In genomic region chr2:110034935-110035334, GRCh38 we compare ENCODE assay signal across 8 cellular contexts.
DNase-seq lines count a peak whose midpoint lies in the region; ATAC-seq, FAIRE-seq and TF ChIP-seq lines count a peak whose summit lies in the region.
"Not testable (repeated sequence)": the region's sequence is repeated elsewhere in the genome, so short reads cannot be mapped to it uniquely, and the experiment has no call there.

No MANE protein-coding gene starts in this region.

- not testable (repeated sequence) for H3K56ac ChIP-seq in H9 (ENCODE audit: insufficient read length, low read depth, low read length)

- not testable (repeated sequence) for H2BK120ac ChIP-seq in H9 (ENCODE audit: low read depth, low read length, poor library complexity, severe bottlenecking)

- ATAC-seq in activated B cell treated with CpG ODN at 0.5 μM for 24 hours (ENCODE audit: low read depth); Right ventricle myocardium inferior; mucosa of descending colon: not testable (repeated sequence)
- ATAC-seq in pancreas: peak; percentile 6 to 66 (median 35)

- H3K14ac ChIP-seq in H9 (ENCODE audit: insufficient read depth, low read length): not testable (repeated sequence)

- H2BK12ac ChIP-seq in H9 (ENCODE audit: insufficient read length, low read depth, low read length): not testable (repeated sequence)

- not testable (repeated sequence) for H4K91ac ChIP-seq in H9 (ENCODE audit: insufficient read length, low read depth, low read length)

- peak; percentile 0 for DNase-seq in AG08395 (ENCODE audit: low spot score)
- peak; percentile 4 for DNase-seq in H9
- peak; percentile 5 for DNase-seq in activated B cell treated with CpG ODN at 0.5 μM for 24 hours
- DNase-seq in Right ventricle myocardium inferior (ENCODE audit: missing footprints): peak; percentile 5
- DNase-seq in islet precursor cell: peak; percentile 32
- DNase-seq in mucosa of descending colon: peak in 2 of 3 donors; percentile 21 to 27
- peak in 5 of 6 donors; percentile 25 to 80 (median 37) for DNase-seq in pancreas
- peak; percentile 63 for DNase-seq in type B pancreatic cell (ENCODE audit: extremely low spot score, unreplicated experiment)

- H3K4ac ChIP-seq in H9 (ENCODE audit: low read depth, low read length): not testable (repeated sequence)

- not testable (repeated sequence) for H3K4me1 Mint-ChIP-seq in H9; activated B cell treated with CpG ODN at 0.5 μM for 24 hours; type B pancreatic cell (ENCODE audit: unreplicated experiment)

- H3K27ac ChIP-seq in H9 (ENCODE audit: insufficient read length, low read depth, low read length); pancreas: not testable (repeated sequence)

- H3T11ph ChIP-seq in H9 (ENCODE audit: low read length): not testable (repeated sequence)

- not testable (repeated sequence) for H4K5ac ChIP-seq in H9 (ENCODE audit: insufficient read length, low read depth, low read length)

- not testable (repeated sequence) for H3K4me3 ChIP-seq in mucosa of descending colon, pancreas

- H3K4me3 Mint-ChIP-seq in H9, activated B cell treated with CpG ODN at 0.5 μM for 24 hours, type B pancreatic cell: not testable (repeated sequence)

- H3K27ac Mint-ChIP-seq in H9, activated B cell treated with CpG ODN at 0.5 μM for 24 hours, type B pancreatic cell: not testable (repeated sequence)

- not testable (repeated sequence) for H3K27me3 ChIP-seq in H9 (ENCODE audit: insufficient read depth, low read length); pancreas

- intact Hi-C loops in activated B cell treated with CpG ODN at 0.5 μM for 24 hours (cut with micrococcal nuclease); Right ventricle myocardium inferior (cut with DNase I); mucosa of descending colon (cut with DNase I, micrococcal nuclease); pancreas (cut with DNase I): not testable (repeated sequence)

- H3K9me3 ChIP-seq in H9 (ENCODE audit: control insufficient read depth, low read depth, low read length); mucosa of descending colon; pancreas: not testable (repeated sequence)

- H2BK15ac ChIP-seq in H9 (ENCODE audit: low read depth, low read length): not testable (repeated sequence)

- not testable (repeated sequence) for H3K79me1 ChIP-seq in H9 (ENCODE audit: insufficient read depth, low read depth, low read length, poor library complexity, severe bottlenecking)

- H3K4me2 ChIP-seq in H9 (ENCODE audit: insufficient read depth, insufficient read length, low read length): not testable (repeated sequence)

- H3K9me3 Mint-ChIP-seq in H9, activated B cell treated with CpG ODN at 0.5 μM for 24 hours, type B pancreatic cell: not testable (repeated sequence)

- H3K36me3 ChIP-seq in mucosa of descending colon (ENCODE audit: low read depth); pancreas: not testable (repeated sequence)

- H2AK5ac ChIP-seq in H9 (ENCODE audit: insufficient read length, low read length): not testable (repeated sequence)

- H3K79me2 ChIP-seq in H9 (ENCODE audit: insufficient read depth, low read length): not testable (repeated sequence)

- H3K18ac ChIP-seq in H9 (ENCODE audit: insufficient read length, low read depth, low read length): not testable (repeated sequence)

- CTCF ChIA-PET in activated B cell treated with CpG ODN at 0.5 μM for 24 hours (lab: Charles Lee): not testable (repeated sequence)

- FAIRE-seq in pancreas (lab: Jason Lieb, UNC): not testable (repeated sequence)

- not testable (repeated sequence) for H3K23ac ChIP-seq in H9 (ENCODE audit: insufficient read length, low read depth, low read length)

- H2AFZ ChIP-seq in H9 (ENCODE audit: low read length): not testable (repeated sequence)

- H3K27me3 Mint-ChIP-seq in H9 (ENCODE audit: low read depth); activated B cell treated with CpG ODN at 0.5 μM for 24 hours; type B pancreatic cell: not testable (repeated sequence)

- not testable (repeated sequence) for H4K8ac ChIP-seq in H9 (replicated peaks; ENCODE audit: insufficient read length, low read depth, low read length)

- TF ChIP-seq CTCF in H9 (conservative IDR thresholded peaks at IDR 0.05); activated B cell treated with CpG ODN at 0.5 μM for 24 hours (IDR thresholded peaks at IDR 0.05); mucosa of descending colon (IDR thresholded peaks at IDR 0.05); pancreas (IDR thresholded peaks at IDR 0.05); type B pancreatic cell (conservative IDR thresholded peaks at IDR 0.05): not testable (repeated sequence)

- H4K20me1 ChIP-seq in H9 (ENCODE audit: control insufficient read depth, insufficient read depth, insufficient read length): not testable (repeated sequence)

- not testable (repeated sequence) for H3K9ac ChIP-seq in H9 (ENCODE audit: extremely low read depth, insufficient read length, low read length)

- no CpG with 5 or more reads among the region's 10 CpGs for WGBS in H9 (ENCODE audit: extremely low coverage, insufficient read length, low lambda C conversion rate)
- 49 to 50% methylated on average over 9 of the region's 10 CpGs for WGBS in pancreas, 2 donors

- H2BK5ac ChIP-seq in H9 (ENCODE audit: insufficient read length, low read length): not testable (repeated sequence)

- POLR2A ChIA-PET in activated B cell treated with CpG ODN at 0.5 μM for 24 hours (lab: Charles Lee): not testable (repeated sequence)

- H3K23me2 ChIP-seq in H9 (ENCODE audit: insufficient read length, low read depth, low read length, poor library complexity, severe bottlenecking): not testable (repeated sequence)

- not testable (repeated sequence) for H3K36me3 Mint-ChIP-seq in H9 (ENCODE audit: insufficient read depth in 1 of 3, low read depth in 3 of 3); activated B cell treated with CpG ODN at 0.5 μM for 24 hours (ENCODE audit: low read depth); type B pancreatic cell

- H3K4me1 ChIP-seq in H9 (ENCODE audit: insufficient read depth, low read length); mucosa of descending colon (ENCODE audit: low read depth); pancreas: not testable (repeated sequence)

- not testable (repeated sequence) for H2BK20ac ChIP-seq in H9 (ENCODE audit: low read depth, low read length, poor library complexity, severe bottlenecking)

Comparison
In these comparisons a context has a peak if more than half of its experiments do, and no peak if none do; other contexts are left out.
1. DNase-seq: peak in every context shown above with its lines; median percentile 63 in type B pancreatic cell; 37 in pancreas; 32 in islet precursor cell; 24 in mucosa of descending colon; 5 in activated B cell treated with CpG ODN at 0.5 μM for 24 hours; 5 in Right ventricle myocardium inferior; 4 in H9; 0 in AG08395.